ENCODE assay signal across 21 cellular contexts in the genomic region with DNA sequence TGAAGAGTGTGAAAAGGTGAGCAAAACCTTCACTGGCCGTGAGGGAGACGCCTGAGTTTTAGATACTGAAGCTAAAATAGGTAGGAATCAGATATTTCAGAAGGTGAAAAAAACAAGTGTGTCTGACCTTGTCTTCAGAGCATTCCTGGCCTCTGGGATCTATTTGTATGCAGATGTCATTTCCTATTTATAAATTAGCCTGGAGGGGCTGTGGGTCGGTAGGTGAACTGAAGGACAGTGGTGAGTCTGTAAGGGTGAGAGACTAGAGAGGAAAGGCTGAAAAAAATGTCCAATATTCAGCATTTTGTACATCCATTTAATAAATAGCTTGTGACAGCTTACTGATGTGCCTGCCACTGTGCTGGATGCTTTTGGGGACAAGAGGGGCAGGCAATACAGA.
"Had no signal": no experiment of that assay in that cellular context is flagged by ENCODE, and none has a peak within 500 bp of the region (broad histone marks: within the 10 kb centered on the region; RNA-seq: fewer than 3 reads in every experiment).

No MANE protein-coding gene starts in this region.

- H3K27me3 ChIP-seq: adrenal gland, ascending aorta, breast epithelium, upper lobe of left lung had no signal

- H2AFZ ChIP-seq: parathyroid adenoma had no signal

- H3K36me3 ChIP-seq: adrenal gland, ascending aorta, breast epithelium, thoracic aorta, upper lobe of left lung had no signal

- H3K9ac ChIP-seq: parathyroid adenoma had no signal

- H3K4me3 ChIP-seq: adrenal gland, breast epithelium, SK-N-MC, upper lobe of left lung had no signal

- H3K4me3 Mint-ChIP-seq: activated CD4-positive, alpha-beta T cell treated with anti-CD3 and anti-CD28 coated beads, Interleukin-2, amount 10 ng/mL, durations not matched to agents 7 days and 5 days; activated CD8-positive, alpha-beta T cell treated with anti-CD3 and anti-CD28 coated beads, Interleukin-2, amount 10 ng/mL, durations not matched to agents 7 days and 5 days; activated naive CD8-positive, alpha-beta T cell; immature natural killer cell; stimulated activated naive B cell treated with anti-CD40 and anti-IgM and Interleukin-4, amounts not matched to agents 10 μg/mL and 1 μg/mL and 100 μg/mL, for 72 hours had no signal

- ATAC-seq: activated CD8-positive, alpha-beta T cell treated with anti-CD3 and anti-CD28 coated beads, Interleukin-2, amount 10 ng/mL, durations not matched to agents 7 days and 5 days; sciatic nerve; stimulated activated naive B cell treated with anti-CD40 and anti-IgM and Interleukin-4, amounts not matched to agents 10 μg/mL and 1 μg/mL and 100 μg/mL, for 72 hours had no signal

- H3K9me3 Mint-ChIP-seq: activated CD4-positive, alpha-beta T cell treated with anti-CD3 and anti-CD28 coated beads, Interleukin-2, amount 10 ng/mL, durations not matched to agents 7 days and 5 days; activated T-helper 2 cell treated with anti-CD3 and anti-CD28 coated beads, Interferon-gamma antibody, Interleukin-2, Interleukin-4, amounts not matched to agents 10 μg/mL and 5 μg/mL and 100 μg/mL, durations not matched to agents 14 hours and 24 hours and 36 hours; immature natural killer cell; stimulated activated naive B cell treated with anti-CD40 and anti-IgM and Interleukin-4, amounts not matched to agents 10 μg/mL and 1 μg/mL and 100 μg/mL, for 72 hours had no signal

- H3K4me1 Mint-ChIP-seq: activated CD4-positive, alpha-beta T cell treated with anti-CD3 and anti-CD28 coated beads, Interleukin-2, amount 10 ng/mL, durations not matched to agents 7 days and 5 days; immature natural killer cell; stimulated activated naive B cell treated with anti-CD40 and anti-IgM and Interleukin-4, amounts not matched to agents 10 μg/mL and 1 μg/mL and 100 μg/mL, for 72 hours had no signal

- H3K9me3 ChIP-seq: adrenal gland, ascending aorta, breast epithelium, thoracic aorta, upper lobe of left lung had no signal

- H3K27ac Mint-ChIP-seq: activated CD4-positive, alpha-beta T cell treated with anti-CD3 and anti-CD28 coated beads, Interleukin-2, amount 10 ng/mL, durations not matched to agents 7 days and 5 days; activated CD8-positive, alpha-beta T cell treated with anti-CD3 and anti-CD28 coated beads, Interleukin-2, amount 10 ng/mL, durations not matched to agents 7 days and 5 days; activated naive CD8-positive, alpha-beta T cell; activated T-helper 2 cell treated with anti-CD3 and anti-CD28 coated beads, Interferon-gamma antibody, Interleukin-2, Interleukin-4, amounts not matched to agents 10 μg/mL and 5 μg/mL and 100 μg/mL, durations not matched to agents 14 hours and 24 hours and 36 hours; immature natural killer cell; stimulated activated naive B cell treated with anti-CD40 and anti-IgM and Interleukin-4, amounts not matched to agents 10 μg/mL and 1 μg/mL and 100 μg/mL, for 72 hours had no signal

- H3K36me3 Mint-ChIP-seq: activated naive CD8-positive, alpha-beta T cell; immature natural killer cell; stimulated activated naive B cell treated with anti-CD40 and anti-IgM and Interleukin-4, amounts not matched to agents 10 μg/mL and 1 μg/mL and 100 μg/mL, for 72 hours had no signal

- H3K27me3 Mint-ChIP-seq: activated naive CD8-positive, alpha-beta T cell; stimulated activated naive B cell treated with anti-CD40 and anti-IgM and Interleukin-4, amounts not matched to agents 10 μg/mL and 1 μg/mL and 100 μg/mL, for 72 hours had no signal

- H3K27ac ChIP-seq: adrenal gland, breast epithelium, parathyroid adenoma, SK-N-MC, upper lobe of left lung, VCaP had no signal

- H3K4me1 ChIP-seq: adrenal gland, breast epithelium, parathyroid adenoma, upper lobe of left lung had no signal

- H3K79me2 ChIP-seq: parathyroid adenoma had no signal

- DNase-seq: activated CD4-positive, alpha-beta T cell treated with anti-CD3 and anti-CD28 coated beads, Interleukin-2, amount 10 ng/mL, durations not matched to agents 7 days and 5 days; activated CD4-positive, CD25-positive, alpha-beta regulatory T cell treated with anti-CD3 and anti-CD28 coated beads, Interleukin-2, amount 50 U/mL, for 72 hours; activated CD8-positive, alpha-beta T cell treated with anti-CD3 and anti-CD28 coated beads, Interleukin-2, amount 10 ng/mL, durations not matched to agents 7 days and 5 days; activated naive CD4-positive, alpha-beta T cell; activated T-cell treated with anti-CD3 and anti-CD28 coated beads, Interleukin-2, amount 50 U/mL, for 1 hour; cortex of kidney; immature natural killer cell; stimulated activated CD4-positive, alpha-beta T cell treated with anti-CD3 and anti-CD28 coated beads, Interleukin-2, amount 100 ng/mL, for 48 hours; stimulated activated CD8-positive, alpha-beta memory T cell treated with anti-CD3 and anti-CD28 coated beads, Interleukin-4, amount 100 ng/mL, for 48 hours; stimulated activated naive B cell treated with anti-CD40 and anti-IgM and Interleukin-4, amounts not matched to agents 10 μg/mL and 1 μg/mL and 100 μg/mL, for 72 hours; upper lobe of left lung had no signal
